16 cellular contexts compared by ENCODE assay signal in genomic region chr1:198778049-198778448, GRCh38.
DNase-seq lines count a peak whose midpoint lies in the region; ATAC-seq, FAIRE-seq and TF ChIP-seq lines count a peak whose summit lies in the region.
"Had no signal": no experiment of that assay in that cellular context is flagged by ENCODE, and none has a peak within 500 bp of the region (broad histone marks: within the 10 kb centered on the region; RNA-seq: fewer than 3 reads in every experiment).

No MANE protein-coding gene starts in this region.

- no peaks in the 10 kb centered on the region for H3K36me3 ChIP-seq in fibroblast of lung (ENCODE audit: control insufficient read depth, insufficient read depth, low read length)
- H3K36me3 ChIP-seq in mucosa of descending colon (ENCODE audit: low read depth): no peaks in the 10 kb centered on the region
- H3K36me3 ChIP-seq: gastrocnemius medialis, ovary had no signal

- H3K9me3 ChIP-seq in fibroblast of lung (ENCODE audit: control insufficient read depth, insufficient read depth, low read depth, low read length): no peaks in the 10 kb centered on the region
- no peaks in the 10 kb centered on the region for H3K9me3 ChIP-seq in mucosa of descending colon
- H3K9me3 ChIP-seq: gastrocnemius medialis, ovary had no signal

- peak overlapping the region; percentile 10 for H3K4me2 ChIP-seq in fibroblast of lung (ENCODE audit: extremely low read depth, insufficient read depth, low read length)

- H3K4me3 ChIP-seq in fibroblast of lung (replicated peaks in 1 of 4; ENCODE audit: control extremely low read depth in 1 of 4, insufficient read depth in 1 of 4, low read depth in 3 of 4, low read length in 4 of 4) (no peak overlapping the region), mucosa of descending colon (no peak overlapping the region)
- H3K4me3 ChIP-seq: gastrocnemius medialis, ovary had no signal

- H3K79me2 ChIP-seq in fibroblast of lung (ENCODE audit: control insufficient read depth, insufficient read depth, low read length): no peaks in the 10 kb centered on the region

- FAIRE-seq in RCC 7860 (lab: Jason Lieb, UNC): no peak

- DNase-seq in GM10248 (ENCODE audit: extremely low spot score) (peak; percentile 5), UCSD-AML1 (lab: John Stamatoyannopoulos, UW; ENCODE audit: unreplicated experiment) (peak; percentile 7), fibroblast of lung (ENCODE audit: low read depth in 2 of 2) (peak in 1 of 2 donors; percentile 40), mucosa of descending colon (peak; percentile 22 to 65 (median 30)), hepatic stellate cell (ENCODE audit: low spot score) (no peak), RCC 7860 (ENCODE audit: low spot score) (no peak), NCI-H2107 (lab: John Stamatoyannopoulos, UW) (no peak)
- DNase-seq: gastrocnemius medialis; H9; immature natural killer cell; NCI-H1436 treated with DMSO at 0.1 percent for 48 hours; NCI-H510A treated with DMSO at 0.1 percent for 48 hours; ovary; stimulated activated naive CD8-positive, alpha-beta T cell treated with anti-CD3 and anti-CD28 coated beads, Interleukin-15, amount 100 ng/mL, for 72 hours had no signal

- ATAC-seq in mucosa of descending colon (peak; percentile 63), GM21717 (IDR thresholded peaks at IDR 0.05; ENCODE audit: unreplicated experiment) (no peak)
- ATAC-seq: activated CD4-positive, CD25-positive, alpha-beta regulatory T cell treated with anti-CD3 and anti-CD28 coated beads, Interleukin-2, amount 50 U/mL, for 24 hours; gastrocnemius medialis; stimulated activated naive CD8-positive, alpha-beta T cell treated with anti-CD3 and anti-CD28 coated beads, Interleukin-15, amount 100 ng/mL, for 72 hours had no signal

- no peaks in the 10 kb centered on the region for H3K27me3 ChIP-seq in fibroblast of lung (ENCODE audit: control insufficient read depth, insufficient read depth, low read length)
- H3K27me3 ChIP-seq: gastrocnemius medialis, ovary had no signal

- POLR2A ChIA-PET in GM10248 (lab: Yijun Ruan, JAX): no interaction called here

- intact Hi-C loops in mucosa of descending colon (cut with DNase I, micrococcal nuclease): no loop called here

- H3K9ac ChIP-seq in fibroblast of lung (ENCODE audit: insufficient read depth, low read length): no peak overlapping the region

- H3K27ac ChIP-seq in fibroblast of lung (ENCODE audit: insufficient read depth, low read length): no peak overlapping the region
- H3K27ac ChIP-seq: ovary had no signal

- CTCF ChIA-PET in GM10248 (lab: Yijun Ruan, JAX): interaction anchor here (2.0 kb wide), 1 partner anchor 11 kb away, joined by 7 read pairs; no protein-coding TSS in a partner anchor

- H3K4me1 ChIP-seq in fibroblast of lung (ENCODE audit: control insufficient read depth, extremely low read depth, insufficient read depth, low read length): peaks cover 2% of the 10 kb centered on the region
- no peaks in the 10 kb centered on the region for H3K4me1 ChIP-seq in mucosa of descending colon (ENCODE audit: low read depth)

- H2AFZ ChIP-seq in fibroblast of lung (ENCODE audit: low read length): peak overlapping the region; percentile 67

- H4K20me1 ChIP-seq in fibroblast of lung (ENCODE audit: control insufficient read depth, extremely low read depth, insufficient read depth, low read length): no peaks in the 10 kb centered on the region

- TF ChIP-seq CTCF in GM10248 (IDR thresholded peaks at IDR 0.05; ENCODE audit: control extremely low read depth, extremely low read depth, low read depth, missing control alignments) (no peak), fibroblast of lung (conservative IDR thresholded peaks at IDR 0.05 in 1 of 2, IDR thresholded peaks at IDR 0.05 in 1 of 2; ENCODE audit: low read depth in 1 of 2, low read length in 2 of 2) (no peak), mucosa of descending colon (IDR thresholded peaks at IDR 0.05) (no peak)

Comparison
In these comparisons a context has a peak if more than half of its experiments do, and no peak if none do; other contexts are left out.
1. DNase-seq: peak in GM10248 (single experiment), UCSD-AML1 (single experiment) and mucosa of descending colon (3 of 3); none in hepatic stellate cell (single experiment), RCC 7860 (single experiment) and NCI-H2107 (single experiment).